In the genomic region with DNA sequence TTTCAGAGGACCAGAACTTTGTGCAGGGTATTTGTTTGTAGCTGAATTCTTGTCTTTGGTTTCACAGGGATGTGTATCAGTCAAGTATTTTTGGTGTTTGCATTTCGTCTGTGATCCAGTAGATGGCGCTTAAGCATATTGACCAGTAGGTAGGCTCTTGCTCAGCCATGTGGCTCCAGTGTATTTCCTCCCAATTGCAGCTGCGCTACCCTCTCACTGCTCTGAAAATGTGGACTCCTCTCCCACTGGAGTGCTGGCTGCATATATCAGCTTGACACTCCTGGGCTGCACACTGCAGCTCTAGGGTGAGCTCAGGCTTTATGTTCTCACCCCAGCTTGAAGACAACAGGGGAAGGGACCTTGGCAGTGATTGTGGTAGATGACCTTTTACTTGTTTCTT, we compare ENCODE assay signal across 8 cellular contexts.
DNase-seq lines count a peak whose midpoint lies in the region; ATAC-seq and TF ChIP-seq lines count a peak whose summit lies in the region.
"Had no signal": no experiment of that assay in that cellular context is flagged by ENCODE, and none has a peak within 500 bp of the region (broad histone marks: within the 10 kb centered on the region; RNA-seq: fewer than 3 reads in every experiment).

No MANE protein-coding gene starts in this region.

- H3K27ac Mint-ChIP-seq in endodermal cell: no peak overlapping the region
- no peak overlapping the region for H3K27ac Mint-ChIP-seq in activated T-cell treated with anti-CD3 and anti-CD28 coated beads, Interleukin-2, amount 50 U/mL, for 24 hours
- H3K27ac Mint-ChIP-seq: activated naive CD8-positive, alpha-beta T cell treated with anti-CD3 and anti-CD28 coated beads, Interleukin-2, amount 10 ng/mL, durations not matched to agents 7 days and 5 days had no signal

- H3K4me1 ChIP-seq in endodermal cell (ENCODE audit: control insufficient read depth, insufficient read depth, low read length): no peaks in the 10 kb centered on the region

- H3K36me3 Mint-ChIP-seq in endodermal cell (ENCODE audit: low read depth): no peaks in the 10 kb centered on the region
- H3K36me3 Mint-ChIP-seq in activated T-cell treated with anti-CD3 and anti-CD28 coated beads, Interleukin-2, amount 50 U/mL, for 24 hours (ENCODE audit: low read depth): no peaks in the 10 kb centered on the region
- H3K36me3 Mint-ChIP-seq: activated naive CD8-positive, alpha-beta T cell treated with anti-CD3 and anti-CD28 coated beads, Interleukin-2, amount 10 ng/mL, durations not matched to agents 7 days and 5 days had no signal

- H3K4me3 Mint-ChIP-seq in endodermal cell: no peak overlapping the region
- H3K4me3 Mint-ChIP-seq in activated T-cell treated with anti-CD3 and anti-CD28 coated beads, Interleukin-2, amount 50 U/mL, for 24 hours: no peak overlapping the region
- H3K4me3 Mint-ChIP-seq: activated naive CD8-positive, alpha-beta T cell treated with anti-CD3 and anti-CD28 coated beads, Interleukin-2, amount 10 ng/mL, durations not matched to agents 7 days and 5 days had no signal

- TF ChIP-seq CTCF in GM10266 (IDR thresholded peaks at IDR 0.05; ENCODE audit: control insufficient read depth, insufficient read depth, low read depth, missing control alignments) (peak; percentile 57), endodermal cell (conservative IDR thresholded peaks at IDR 0.05) (peak; percentile 84)

- H3K27me3 Mint-ChIP-seq in endodermal cell (ENCODE audit: insufficient read depth): peaks cover 4% of the 10 kb centered on the region
- no peaks in the 10 kb centered on the region for H3K27me3 Mint-ChIP-seq in activated T-cell treated with anti-CD3 and anti-CD28 coated beads, Interleukin-2, amount 50 U/mL, for 24 hours
- H3K27me3 Mint-ChIP-seq: activated naive CD8-positive, alpha-beta T cell treated with anti-CD3 and anti-CD28 coated beads, Interleukin-2, amount 10 ng/mL, durations not matched to agents 7 days and 5 days had no signal

- no peaks in the 10 kb centered on the region for H3K27me3 ChIP-seq in endodermal cell (ENCODE audit: control insufficient read depth, insufficient read depth, low read length, poor library complexity, severe bottlenecking)

- no peaks in the 10 kb centered on the region for H3K9me3 Mint-ChIP-seq in endodermal cell
- peaks cover 5% of the 10 kb centered on the region for H3K9me3 Mint-ChIP-seq in activated T-cell treated with anti-CD3 and anti-CD28 coated beads, Interleukin-2, amount 50 U/mL, for 24 hours
- H3K9me3 Mint-ChIP-seq: activated naive CD8-positive, alpha-beta T cell treated with anti-CD3 and anti-CD28 coated beads, Interleukin-2, amount 10 ng/mL, durations not matched to agents 7 days and 5 days had no signal

- ATAC-seq in GM21390 (IDR thresholded peaks at IDR 0.05; ENCODE audit: unreplicated experiment) (peak; percentile 94), HG03469 (IDR thresholded peaks at IDR 0.05; ENCODE audit: unreplicated experiment) (peak; percentile 96)

- H3K36me3 ChIP-seq in endodermal cell (ENCODE audit: control insufficient read depth, insufficient read depth, low read length): no peaks in the 10 kb centered on the region

- 0 to 25% methylated on average over 1 to 3 of the region's 3 CpGs for WGBS in endodermal cell (ENCODE audit: insufficient coverage in 1 of 2, insufficient read length in 1 of 2), 2 experiments

- no peak overlapping the region for H3K4me3 ChIP-seq in endodermal cell (ENCODE audit: low read length)

- no peak overlapping the region for H3K27ac ChIP-seq in endodermal cell (ENCODE audit: low read depth, low read length)

- peak; percentile 30 for DNase-seq in GM10266 (ENCODE audit: extremely low spot score)
- peak; percentile 19 to 66 for DNase-seq in NOMO-1 (lab: John Stamatoyannopoulos, UW; ENCODE audit: unreplicated experiment in 2 of 2)
- DNase-seq in endodermal cell: peak; percentile 78
- peak; percentile 68 for DNase-seq in pons (ENCODE audit: low spot score)
- no peak for DNase-seq in activated T-cell treated with anti-CD3 and anti-CD28 coated beads, Interleukin-2, amount 50 U/mL, for 24 hours
- DNase-seq: activated naive CD8-positive, alpha-beta T cell treated with anti-CD3 and anti-CD28 coated beads, Interleukin-2, amount 10 ng/mL, durations not matched to agents 7 days and 5 days had no signal

- no peak overlapping the region for H3K9ac ChIP-seq in endodermal cell (ENCODE audit: extremely low read depth, low read length, poor library complexity, severe bottlenecking)

- no peaks in the 10 kb centered on the region for H3K9me3 ChIP-seq in endodermal cell (ENCODE audit: control insufficient read depth, low read length)

- H3K4me1 Mint-ChIP-seq in endodermal cell: peaks cover 3% of the 10 kb centered on the region
- no peaks in the 10 kb centered on the region for H3K4me1 Mint-ChIP-seq in activated T-cell treated with anti-CD3 and anti-CD28 coated beads, Interleukin-2, amount 50 U/mL, for 24 hours (ENCODE audit: low read depth)
- H3K4me1 Mint-ChIP-seq: activated naive CD8-positive, alpha-beta T cell treated with anti-CD3 and anti-CD28 coated beads, Interleukin-2, amount 10 ng/mL, durations not matched to agents 7 days and 5 days had no signal
